Comparison of ENCODE assay signal across 24 cellular contexts in the genomic region with DNA sequence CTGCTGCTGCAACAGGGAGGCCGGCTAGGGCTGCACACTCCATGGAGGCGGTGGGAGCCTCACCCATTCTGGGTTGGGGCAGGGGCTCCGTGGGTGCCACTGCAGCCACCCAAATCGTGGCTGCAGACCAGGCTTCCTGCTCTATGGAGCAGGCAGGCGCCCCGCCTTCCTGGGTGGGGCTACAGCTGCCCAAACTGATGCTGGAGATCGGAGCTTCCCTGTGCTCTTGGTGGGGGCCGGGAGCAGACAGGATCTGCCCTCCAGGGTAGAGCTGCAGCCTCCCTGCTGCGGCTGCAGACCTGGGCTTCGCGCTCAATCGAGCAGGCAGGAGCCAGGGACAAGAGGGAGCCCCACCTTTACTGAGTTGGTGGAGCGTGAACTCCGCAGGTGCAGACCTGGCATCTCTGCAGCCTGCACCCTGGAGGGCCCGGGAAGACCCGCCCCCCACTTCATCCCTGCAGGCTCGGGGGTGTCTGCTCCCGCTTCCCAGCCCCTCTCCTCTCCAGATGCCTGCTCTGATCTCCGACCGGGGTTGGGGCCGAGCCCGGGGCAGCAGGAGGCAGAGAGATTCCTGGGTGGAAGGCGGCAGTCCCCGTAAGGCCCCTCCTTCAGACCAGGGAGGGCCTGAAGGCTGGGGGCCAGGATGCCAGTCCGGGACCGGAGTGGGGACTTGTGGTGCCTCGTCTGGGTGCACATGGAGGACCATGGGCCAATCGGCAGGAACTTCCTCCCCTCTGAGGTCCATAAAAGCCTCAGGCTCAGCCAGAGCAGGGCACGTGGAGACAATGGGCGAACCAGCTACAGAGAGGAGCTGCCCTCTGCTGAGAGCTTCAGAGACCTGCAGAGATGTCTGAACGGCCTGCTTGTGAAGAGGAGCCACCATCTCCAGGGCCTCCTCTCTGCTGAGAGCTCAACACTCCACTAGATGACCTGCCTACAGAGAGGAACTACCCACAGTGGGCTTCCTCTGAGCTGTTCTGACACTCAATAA.
"Had no signal": no experiment of that assay in that cellular context is flagged by ENCODE, and none has a peak within 500 bp of the region (broad histone marks: within the 10 kb centered on the region; RNA-seq: fewer than 3 reads in every experiment).

No MANE protein-coding gene starts in this region.

- H3K4me3 ChIP-seq: lung, ovary, prostate gland, spleen, tibial artery had no signal

- H3K9me3 ChIP-seq: neutrophil, ovary, prostate gland, tibial artery had no signal

- H3K27me3 Mint-ChIP-seq: activated naive CD4-positive, alpha-beta T cell treated with anti-CD3 and anti-CD28 coated beads, Interleukin-2, amount 50 U/mL, for 24 hours; dendritic cell treated with granulocyte-macrophage colony-stimulating factor and Interleukin-4, amounts not matched to agents 40 ng/mL and 50 ng/mL, for 4 days; naive thymus-derived CD8-positive, alpha-beta T cell had no signal

- H3K4me3 Mint-ChIP-seq: activated CD8-positive, alpha-beta T cell treated with anti-CD3 and anti-CD28 coated beads, Interleukin-2, amount 10 ng/mL, durations not matched to agents 7 days and 5 days; activated naive CD4-positive, alpha-beta T cell treated with anti-CD3 and anti-CD28 coated beads, Interleukin-2, amount 50 U/mL, for 24 hours; brain; dendritic cell treated with granulocyte-macrophage colony-stimulating factor and Interleukin-4, amounts not matched to agents 40 ng/mL and 50 ng/mL, for 4 days; T-helper 2 cell treated with Interferon-gamma antibody and Interleukin-4, amounts not matched to agents 5 μg/mL and 100 μg/mL, for 36 hours had no signal

- H3K4me1 ChIP-seq: prostate gland, tibial artery had no signal

- H3K27me3 ChIP-seq: foreskin keratinocyte, neutrophil, ovary, spleen, tibial artery had no signal

- DNase-seq: activated CD4-positive, alpha-beta T cell treated with anti-CD3 and anti-CD28 coated beads for 1 hour; activated CD4-positive, alpha-beta T cell treated with anti-CD3 and anti-CD28 coated beads, Interleukin-2, amount 50 U/mL, for 1 hour; activated CD8-positive, alpha-beta T cell treated with anti-CD3 and anti-CD28 coated beads, Interleukin-2, amount 10 ng/mL, durations not matched to agents 7 days and 5 days; activated gamma-delta T cell treated with Interleukin-2 at 50 U/mL for 16 hours; anterior cingulate cortex; effector CD8-positive, alpha-beta T cell; foreskin keratinocyte; naive thymus-derived CD8-positive, alpha-beta T cell; ovary; spleen; stimulated activated CD4-positive, alpha-beta T cell treated with anti-CD3 and anti-CD28 coated beads, Interleukin-4, amount 100 ng/mL, for 1 hour; stimulated activated naive CD4-positive, alpha-beta T cell treated with Interleukin-2 at 50 U/mL for 16 hours; substantia nigra; tibial artery had no signal

- ATAC-seq: activated CD8-positive, alpha-beta T cell treated with anti-CD3 and anti-CD28 coated beads, Interleukin-2, amount 10 ng/mL, durations not matched to agents 7 days and 5 days; foreskin keratinocyte; left lobe of liver; naive thymus-derived CD8-positive, alpha-beta T cell had no signal

- FAIRE-seq: urothelium cell line had no signal

- H3K4me1 Mint-ChIP-seq: activated naive CD4-positive, alpha-beta T cell treated with anti-CD3 and anti-CD28 coated beads, Interleukin-2, amount 50 U/mL, for 24 hours; naive thymus-derived CD8-positive, alpha-beta T cell had no signal

- H3K27ac ChIP-seq: foreskin keratinocyte, neutrophil, ovary, prostate gland, spleen, tibial artery, VCaP had no signal

- H3K9me3 Mint-ChIP-seq: activated naive CD4-positive, alpha-beta T cell treated with anti-CD3 and anti-CD28 coated beads, Interleukin-2, amount 50 U/mL, for 24 hours had no signal

- H3K27ac Mint-ChIP-seq: activated CD8-positive, alpha-beta T cell treated with anti-CD3 and anti-CD28 coated beads, Interleukin-2, amount 10 ng/mL, durations not matched to agents 7 days and 5 days; activated naive CD4-positive, alpha-beta T cell treated with anti-CD3 and anti-CD28 coated beads, Interleukin-2, amount 50 U/mL, for 24 hours; dendritic cell treated with granulocyte-macrophage colony-stimulating factor and Interleukin-4, amounts not matched to agents 40 ng/mL and 50 ng/mL, for 4 days; naive thymus-derived CD8-positive, alpha-beta T cell; T-helper 2 cell treated with Interferon-gamma antibody and Interleukin-4, amounts not matched to agents 5 μg/mL and 100 μg/mL, for 36 hours had no signal

- H3K36me3 ChIP-seq: neutrophil, ovary, prostate gland, tibial artery had no signal
